In the genomic region with DNA sequence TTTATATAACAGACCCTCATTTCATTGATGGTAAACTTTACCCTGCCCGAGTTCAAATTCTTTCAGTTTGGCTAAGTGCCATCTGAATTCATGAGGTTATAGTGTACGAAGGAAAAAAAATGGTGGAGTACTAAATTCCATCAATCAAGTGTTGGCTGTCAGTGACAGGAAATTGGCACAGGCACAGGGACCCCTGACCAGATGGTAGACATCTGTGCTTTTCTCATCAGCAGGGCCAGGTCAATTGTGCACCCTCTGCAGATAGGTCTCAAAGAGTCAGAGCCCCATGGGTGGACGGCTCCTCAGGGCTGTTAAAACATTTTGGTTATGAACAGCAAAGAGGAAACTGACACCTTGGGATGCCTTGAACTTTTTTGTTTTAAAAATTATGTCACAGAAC, we compare ENCODE assay signal across 2 cellular contexts.
TF ChIP-seq lines count a peak whose summit lies in the region.

No MANE protein-coding gene starts in this region.

TF ChIP-seq in SK-N-SH, 30 proteins besides CTCF, POLR2A, EP300 and RAD21 (continued from another document):
- TF ChIP-seq, protein P1, sequence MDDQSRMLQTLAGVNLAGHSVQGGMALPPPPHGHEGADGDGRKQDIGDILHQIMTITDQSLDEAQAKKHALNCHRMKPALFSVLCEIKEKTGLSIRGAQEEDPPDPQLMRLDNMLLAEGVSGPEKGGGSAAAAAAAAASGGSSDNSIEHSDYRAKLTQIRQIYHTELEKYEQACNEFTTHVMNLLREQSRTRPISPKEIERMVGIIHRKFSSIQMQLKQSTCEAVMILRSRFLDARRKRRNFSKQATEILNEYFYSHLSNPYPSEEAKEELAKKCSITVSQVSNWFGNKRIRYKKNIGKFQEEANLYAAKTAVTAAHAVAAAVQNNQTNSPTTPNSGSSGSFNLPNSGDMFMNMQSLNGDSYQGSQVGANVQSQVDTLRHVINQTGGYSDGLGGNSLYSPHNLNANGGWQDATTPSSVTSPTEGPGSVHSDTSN (IDR thresholded peaks at IDR 0.05), result peak; percentile 32; the same call in 1 of the 2 replicates
- TF ChIP-seq, protein P2, sequence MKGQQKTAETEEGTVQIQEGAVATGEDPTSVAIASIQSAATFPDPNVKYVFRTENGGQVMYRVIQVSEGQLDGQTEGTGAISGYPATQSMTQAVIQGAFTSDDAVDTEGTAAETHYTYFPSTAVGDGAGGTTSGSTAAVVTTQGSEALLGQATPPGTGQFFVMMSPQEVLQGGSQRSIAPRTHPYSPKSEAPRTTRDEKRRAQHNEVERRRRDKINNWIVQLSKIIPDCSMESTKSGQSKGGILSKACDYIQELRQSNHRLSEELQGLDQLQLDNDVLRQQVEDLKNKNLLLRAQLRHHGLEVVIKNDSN (IDR thresholded peaks at IDR 0.05; ENCODE audit: borderline replicate concordance, low read depth), result no peak
- no peak for TF ChIP-seq FOXM1 (IDR thresholded peaks at IDR 0.05; ENCODE audit: low read depth)
- no peak for TF ChIP-seq JUND (IDR thresholded peaks at IDR 0.05)
- TF ChIP-seq NFIC (IDR thresholded peaks at IDR 0.05; ENCODE audit: borderline replicate concordance), result 0 out of 2 replicates have a peak, but pooled peaks have one; percentile 12
- TF ChIP-seq, protein P3, sequence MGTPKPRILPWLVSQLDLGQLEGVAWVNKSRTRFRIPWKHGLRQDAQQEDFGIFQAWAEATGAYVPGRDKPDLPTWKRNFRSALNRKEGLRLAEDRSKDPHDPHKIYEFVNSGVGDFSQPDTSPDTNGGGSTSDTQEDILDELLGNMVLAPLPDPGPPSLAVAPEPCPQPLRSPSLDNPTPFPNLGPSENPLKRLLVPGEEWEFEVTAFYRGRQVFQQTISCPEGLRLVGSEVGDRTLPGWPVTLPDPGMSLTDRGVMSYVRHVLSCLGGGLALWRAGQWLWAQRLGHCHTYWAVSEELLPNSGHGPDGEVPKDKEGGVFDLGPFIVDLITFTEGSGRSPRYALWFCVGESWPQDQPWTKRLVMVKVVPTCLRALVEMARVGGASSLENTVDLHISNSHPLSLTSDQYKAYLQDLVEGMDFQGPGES (IDR thresholded peaks at IDR 0.05; ENCODE audit: low read depth, low read length), result no peak
- TF ChIP-seq NRF1 (IDR thresholded peaks at IDR 0.05; ENCODE audit: low read depth, low read length), result no peak
- no peak for TF ChIP-seq TAF1 (IDR thresholded peaks at IDR 0.05; ENCODE audit: borderline replicate concordance, low read depth, low read length)
- TF ChIP-seq GATA2 (CRISPR knock-in tag; IDR thresholded peaks at IDR 0.05), result no peak
- TF ChIP-seq YY1 (IDR thresholded peaks at IDR 0.05; ENCODE audit: low read depth), result no peak
- TF ChIP-seq, protein P4, sequence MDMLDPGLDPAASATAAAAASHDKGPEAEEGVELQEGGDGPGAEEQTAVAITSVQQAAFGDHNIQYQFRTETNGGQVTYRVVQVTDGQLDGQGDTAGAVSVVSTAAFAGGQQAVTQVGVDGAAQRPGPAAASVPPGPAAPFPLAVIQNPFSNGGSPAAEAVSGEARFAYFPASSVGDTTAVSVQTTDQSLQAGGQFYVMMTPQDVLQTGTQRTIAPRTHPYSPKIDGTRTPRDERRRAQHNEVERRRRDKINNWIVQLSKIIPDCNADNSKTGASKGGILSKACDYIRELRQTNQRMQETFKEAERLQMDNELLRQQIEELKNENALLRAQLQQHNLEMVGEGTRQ (IDR thresholded peaks at IDR 0.05; ENCODE audit: borderline replicate concordance, low read depth, low read length), result no peak
- TF ChIP-seq, protein P5, sequence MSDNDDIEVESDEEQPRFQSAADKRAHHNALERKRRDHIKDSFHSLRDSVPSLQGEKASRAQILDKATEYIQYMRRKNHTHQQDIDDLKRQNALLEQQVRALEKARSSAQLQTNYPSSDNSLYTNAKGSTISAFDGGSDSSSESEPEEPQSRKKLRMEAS (IDR thresholded peaks at IDR 0.05; ENCODE audit: low read depth), result no peak
TF ChIP-seq in SK-N-SH: peak in this region for 3.

TF ChIP-seq in SK-N-SH treated with all-trans-retinoic acid at 6 μM for 48 hours, 23 proteins besides CTCF, POLR2A, EP300 and RAD21 (continued from another document):
- TF ChIP-seq, protein P6, sequence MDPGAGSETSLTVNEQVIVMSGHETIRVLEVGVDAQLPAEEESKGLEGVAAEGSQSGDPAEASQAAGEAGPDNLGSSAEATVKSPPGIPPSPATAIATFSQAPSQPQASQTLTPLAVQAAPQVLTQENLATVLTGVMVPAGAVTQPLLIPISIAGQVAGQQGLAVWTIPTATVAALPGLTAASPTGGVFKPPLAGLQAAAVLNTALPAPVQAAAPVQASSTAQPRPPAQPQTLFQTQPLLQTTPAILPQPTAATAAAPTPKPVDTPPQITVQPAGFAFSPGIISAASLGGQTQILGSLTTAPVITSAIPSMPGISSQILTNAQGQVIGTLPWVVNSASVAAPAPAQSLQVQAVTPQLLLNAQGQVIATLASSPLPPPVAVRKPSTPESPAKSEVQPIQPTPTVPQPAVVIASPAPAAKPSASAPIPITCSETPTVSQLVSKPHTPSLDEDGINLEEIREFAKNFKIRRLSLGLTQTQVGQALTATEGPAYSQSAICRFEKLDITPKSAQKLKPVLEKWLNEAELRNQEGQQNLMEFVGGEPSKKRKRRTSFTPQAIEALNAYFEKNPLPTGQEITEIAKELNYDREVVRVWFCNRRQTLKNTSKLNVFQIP (CRISPR knock-in tag; IDR thresholded peaks at IDR 0.05; ENCODE audit: borderline replicate concordance, low read depth), result no peak
- TF ChIP-seq GLIS3 (CRISPR knock-in tag; IDR thresholded peaks at IDR 0.05) (no peak), SNAI2 (CRISPR knock-in tag; IDR thresholded peaks at IDR 0.05) (no peak), ZNF565 (CRISPR knock-in tag; conservative IDR thresholded peaks at IDR 0.05; ENCODE audit: low read depth) (no peak), OSR1 (CRISPR knock-in tag; IDR thresholded peaks at IDR 0.05) (no peak), RARB (CRISPR knock-in tag; IDR thresholded peaks at IDR 0.05) (no peak), BACH2 (CRISPR knock-in tag; IDR thresholded peaks at IDR 0.05; ENCODE audit: borderline replicate concordance) (no peak), ZC3H10 (CRISPR knock-in tag; IDR thresholded peaks at IDR 0.05) (no peak), TCF4 (CRISPR knock-in tag; IDR thresholded peaks at IDR 0.05; ENCODE audit: borderline replicate concordance) (no peak), ZNF70 (CRISPR knock-in tag; IDR thresholded peaks at IDR 0.05) (no peak)
- TF ChIP-seq, protein P7, sequence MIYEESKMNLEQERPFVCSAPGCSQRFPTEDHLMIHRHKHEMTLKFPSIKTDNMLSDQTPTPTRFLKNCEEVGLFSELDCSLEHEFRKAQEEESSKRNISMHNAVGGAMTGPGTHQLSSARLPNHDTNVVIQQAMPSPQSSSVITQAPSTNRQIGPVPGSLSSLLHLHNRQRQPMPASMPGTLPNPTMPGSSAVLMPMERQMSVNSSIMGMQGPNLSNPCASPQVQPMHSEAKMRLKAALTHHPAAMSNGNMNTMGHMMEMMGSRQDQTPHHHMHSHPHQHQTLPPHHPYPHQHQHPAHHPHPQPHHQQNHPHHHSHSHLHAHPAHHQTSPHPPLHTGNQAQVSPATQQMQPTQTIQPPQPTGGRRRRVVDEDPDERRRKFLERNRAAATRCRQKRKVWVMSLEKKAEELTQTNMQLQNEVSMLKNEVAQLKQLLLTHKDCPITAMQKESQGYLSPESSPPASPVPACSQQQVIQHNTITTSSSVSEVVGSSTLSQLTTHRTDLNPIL (CRISPR knock-in tag; IDR thresholded peaks at IDR 0.05; ENCODE audit: low read depth), result no peak
- TF ChIP-seq, protein P8, sequence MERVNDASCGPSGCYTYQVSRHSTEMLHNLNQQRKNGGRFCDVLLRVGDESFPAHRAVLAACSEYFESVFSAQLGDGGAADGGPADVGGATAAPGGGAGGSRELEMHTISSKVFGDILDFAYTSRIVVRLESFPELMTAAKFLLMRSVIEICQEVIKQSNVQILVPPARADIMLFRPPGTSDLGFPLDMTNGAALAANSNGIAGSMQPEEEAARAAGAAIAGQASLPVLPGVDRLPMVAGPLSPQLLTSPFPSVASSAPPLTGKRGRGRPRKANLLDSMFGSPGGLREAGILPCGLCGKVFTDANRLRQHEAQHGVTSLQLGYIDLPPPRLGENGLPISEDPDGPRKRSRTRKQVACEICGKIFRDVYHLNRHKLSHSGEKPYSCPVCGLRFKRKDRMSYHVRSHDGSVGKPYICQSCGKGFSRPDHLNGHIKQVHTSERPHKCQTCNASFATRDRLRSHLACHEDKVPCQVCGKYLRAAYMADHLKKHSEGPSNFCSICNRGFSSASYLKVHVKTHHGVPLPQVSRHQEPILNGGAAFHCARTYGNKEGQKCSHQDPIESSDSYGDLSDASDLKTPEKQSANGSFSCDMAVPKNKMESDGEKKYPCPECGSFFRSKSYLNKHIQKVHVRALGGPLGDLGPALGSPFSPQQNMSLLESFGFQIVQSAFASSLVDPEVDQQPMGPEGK (CRISPR knock-in tag; IDR thresholded peaks at IDR 0.05; ENCODE audit: borderline replicate concordance), result no peak
TF ChIP-seq in SK-N-SH treated with all-trans-retinoic acid at 6 μM for 48 hours: peak in this region for 0.
